14 cellular contexts compared by ENCODE assay signal in genomic region chr9:98596486-98596885, GRCh38.
DNase-seq lines count a peak whose midpoint lies in the region; ATAC-seq and TF ChIP-seq lines count a peak whose summit lies in the region.
"Had no signal": no experiment of that assay in that cellular context is flagged by ENCODE, and none has a peak within 500 bp of the region (broad histone marks: within the 10 kb centered on the region; RNA-seq: fewer than 3 reads in every experiment).

No MANE protein-coding gene starts in this region.

- no peak overlapping the region for H3K4me3 Mint-ChIP-seq in type B pancreatic cell
- H3K4me3 Mint-ChIP-seq: B cell; CD8-positive, alpha-beta T cell; GM23338 had no signal

- intact Hi-C loops in IMR-90 (cut with micrococcal nuclease) (no loop called here), dorsolateral prefrontal cortex (cut with DNase I) (no loop called here), spleen (cut with DNase I; ENCODE audit: low total_unique reads) (no loop called here)

- H3K56ac ChIP-seq in IMR-90 (ENCODE audit: extremely low read depth, insufficient read depth, low read length) = no peak overlapping the region

- H3K9ac ChIP-seq in IMR-90 (ENCODE audit: low read depth, low read length) = no peak overlapping the region
- H3K9ac ChIP-seq: BLaER1 treated with 17β-estradiol and CSF1 and Interleukin-3, amounts not matched to agents 10 nM and 100 nM had no signal

- no peak overlapping the region for H2BK20ac ChIP-seq in IMR-90 (ENCODE audit: low read depth, low read length)

- no peak overlapping the region for H2BK15ac ChIP-seq in IMR-90 (ENCODE audit: low read depth, low read length)

- CTCF ChIA-PET in IMR-90 (lab: Yijun Ruan, JAX) = no interaction called here

- no peak for DNase-seq in IMR-90
- DNase-seq in dorsolateral prefrontal cortex = no peak
- DNase-seq in spleen = peak; percentile 43
- no peak for DNase-seq in type B pancreatic cell (ENCODE audit: extremely low spot score, unreplicated experiment)
- DNase-seq: Calu3; CD8-positive, alpha-beta T cell; GDM1; HCEC 1CT had no signal

- no peak overlapping the region for H3K14ac ChIP-seq in IMR-90 (replicated peaks; ENCODE audit: low read depth, low read length)

- H3K9me1 ChIP-seq in IMR-90 (ENCODE audit: insufficient read depth, low read length) = peaks cover 12% of the 10 kb centered on the region; the same call in 1 of the 2 replicates

- no peak overlapping the region for H2AFZ ChIP-seq in IMR-90 (replicated peaks; ENCODE audit: low read length, poor library complexity)
- H2AFZ ChIP-seq: GM23338 had no signal

- no peaks in the 10 kb centered on the region for H4K20me1 ChIP-seq in IMR-90 (ENCODE audit: insufficient read depth, low read length)
- H4K20me1 ChIP-seq: BLaER1 treated with 17β-estradiol and CSF1 and Interleukin-3, amounts not matched to agents 10 nM and 100 nM had no signal

- no peak overlapping the region for H2BK120ac ChIP-seq in IMR-90 (ENCODE audit: low read depth, low read length)

- no peak overlapping the region for H3K27ac Mint-ChIP-seq in type B pancreatic cell
- H3K27ac Mint-ChIP-seq: B cell; CD8-positive, alpha-beta T cell; GM23338 had no signal

- TF ChIP-seq CTCF in IMR-90 (conservative IDR thresholded peaks at IDR 0.05; ENCODE audit: low read depth, low read length) = no peak
- no peak for TF ChIP-seq CTCF in dorsolateral prefrontal cortex (IDR thresholded peaks at IDR 0.05 in 54 of 56, conservative IDR thresholded peaks at IDR 0.05 in 2 of 56; ENCODE audit: low read depth in 1 of 56, partially characterized antibody in 56 of 56)
- no peak for TF ChIP-seq CTCF in spleen (IDR thresholded peaks at IDR 0.05 in 8 of 11, conservative IDR thresholded peaks at IDR 0.05 in 3 of 11)
- TF ChIP-seq CTCF in type B pancreatic cell (conservative IDR thresholded peaks at IDR 0.05) = no peak

- H2AK5ac ChIP-seq in IMR-90 (ENCODE audit: low read depth, low read length) = 0 out of 2 replicates have a peak overlapping the region, but pooled peaks have one; percentile 7

- H3K27me3 ChIP-seq in IMR-90 (ENCODE audit: control insufficient read depth, insufficient read depth, low read length) (no peaks in the 10 kb centered on the region), dorsolateral prefrontal cortex (no peaks in the 10 kb centered on the region), spleen (replicated peaks in 1 of 7) (peaks cover 0 to 11% (median 0%) of the 10 kb centered on the region in 7 donors)
- H3K27me3 ChIP-seq: BLaER1 treated with 17β-estradiol and CSF1 and Interleukin-3, amounts not matched to agents 10 nM and 100 nM had no signal

- no peak overlapping the region for H3K18ac ChIP-seq in IMR-90 (ENCODE audit: low read depth, low read length)

- H2AK9ac ChIP-seq in IMR-90 (replicated peaks; ENCODE audit: low read depth, low read length, poor library complexity) = no peak overlapping the region

- H3K36me3 ChIP-seq in IMR-90 (ENCODE audit: control insufficient read depth, insufficient read depth, low read length) (no peaks in the 10 kb centered on the region), spleen (no peaks in the 10 kb centered on the region)
- H3K36me3 ChIP-seq: BLaER1 treated with 17β-estradiol and CSF1 and Interleukin-3, amounts not matched to agents 10 nM and 100 nM had no signal

- H3K79me1 ChIP-seq in IMR-90 (ENCODE audit: low read depth in 1 of 2, low read length in 2 of 2) = peaks cover 7 to 51% of the 10 kb centered on the region in 2 experiments; a peak in 3 of 4 replicates

- H4K91ac ChIP-seq in IMR-90 (ENCODE audit: insufficient read depth, low read depth, low read length) = no peak overlapping the region

- no peak overlapping the region for H2BK5ac ChIP-seq in IMR-90 (ENCODE audit: low read depth, low read length, poor library complexity, severe bottlenecking)

- H3K23ac ChIP-seq in IMR-90 (ENCODE audit: low read depth, low read length) = no peak overlapping the region

- no peak for ATAC-seq in IMR-90 (ENCODE audit: low read depth)
- ATAC-seq in HG02870 (IDR thresholded peaks at IDR 0.05; ENCODE audit: unreplicated experiment) = no peak
- ATAC-seq in GM21576 (IDR thresholded peaks at IDR 0.05; ENCODE audit: unreplicated experiment) = no peak
- ATAC-seq: CD8-positive, alpha-beta T cell had no signal

- H3K9me3 ChIP-seq in IMR-90 (ENCODE audit: control insufficient read depth, insufficient read depth, low read length) (no peaks in the 10 kb centered on the region), spleen (no peaks in the 10 kb centered on the region)
- H3K9me3 ChIP-seq: BLaER1 treated with 17β-estradiol and CSF1 and Interleukin-3, amounts not matched to agents 10 nM and 100 nM had no signal

- H3K36me3 Mint-ChIP-seq in type B pancreatic cell = no peaks in the 10 kb centered on the region
- H3K36me3 Mint-ChIP-seq: CD8-positive, alpha-beta T cell had no signal

- 61% methylated on average over 5 of the region's 7 CpGs; no CpG with 5 or more reads in 1 of the 2 experiments for WGBS in IMR-90 (ENCODE audit: extremely low coverage in 2 of 2, insufficient read length in 1 of 2), 2 experiments
- 63 to 82% (median 72%) methylated on average over 6 to 7 of the region's 7 CpGs for WGBS in spleen, 5 donors

- POLR2A ChIA-PET in IMR-90 (lab: Charles Lee; ENCODE audit: unreplicated experiment) = no interaction called here

- H4K8ac ChIP-seq in IMR-90 (ENCODE audit: low read depth in 2 of 2, low read length in 2 of 2) = no peak overlapping the region

- in situ Hi-C loops in IMR-90 (cut with MboI; ENCODE audit: low sequenced_read_pairs) = no loop called here

- H3K27ac ChIP-seq in IMR-90 (ENCODE audit: insufficient read depth, low read length) (no peak overlapping the region), angular gyrus (ENCODE audit: low read depth, low read length) (peak overlapping the region; percentile 76), dorsolateral prefrontal cortex (peak overlapping the region in 54 of 59 donors; percentile 5 to 95 (median 70)), spleen (no peak overlapping the region)
- H3K27ac ChIP-seq: BLaER1 treated with 17β-estradiol and CSF1 and Interleukin-3, amounts not matched to agents 10 nM and 100 nM had no signal

- no peak overlapping the region for H3K4me3 ChIP-seq in IMR-90 (ENCODE audit: insufficient read depth, low read depth, low read length)
- no peak overlapping the region for H3K4me3 ChIP-seq in dorsolateral prefrontal cortex
- no peak overlapping the region for H3K4me3 ChIP-seq in spleen
- H3K4me3 ChIP-seq: BLaER1 treated with 17β-estradiol and CSF1 and Interleukin-3, amounts not matched to agents 10 nM and 100 nM; GM23338 had no signal

- H4K5ac ChIP-seq in IMR-90 (ENCODE audit: low read depth, low read length) = no peak overlapping the region

- no peaks in the 10 kb centered on the region for H3K9me3 Mint-ChIP-seq in type B pancreatic cell
- H3K9me3 Mint-ChIP-seq: CD8-positive, alpha-beta T cell; GM23338 had no signal

- BruUV-seq in IMR-90 (replicated peaks; lab: Mats Ljungman, UMichigan) = no TSS peak

- H3K4me1 ChIP-seq in IMR-90 (ENCODE audit: control insufficient read depth, insufficient read depth, low read length) = peaks cover 24% of the 10 kb centered on the region
- H3K4me1 ChIP-seq in spleen = no peaks in the 10 kb centered on the region
- H3K4me1 ChIP-seq: BLaER1 treated with 17β-estradiol and CSF1 and Interleukin-3, amounts not matched to agents 10 nM and 100 nM had no signal

- no peak for TF ChIP-seq POLR2A in IMR-90 (IDR thresholded peaks at IDR 0.05; ENCODE audit: low read depth, low read length)
- no peak for TF ChIP-seq POLR2A in spleen (IDR thresholded peaks at IDR 0.05)

- H3K4me2 ChIP-seq in IMR-90 (ENCODE audit: low read depth, low read length) = no peak overlapping the region
- H3K4me2 ChIP-seq: BLaER1 treated with 17β-estradiol and CSF1 and Interleukin-3, amounts not matched to agents 10 nM and 100 nM; GM23338 had no signal

- no peaks in the 10 kb centered on the region for H3K27me3 Mint-ChIP-seq in type B pancreatic cell

- peak overlapping the region; percentile 35; the same call in 1 of the 2 replicates for H3K4ac ChIP-seq in IMR-90 (ENCODE audit: low read depth, low read length)

- peaks cover 5% of the 10 kb centered on the region for H3K4me1 Mint-ChIP-seq in type B pancreatic cell (ENCODE audit: unreplicated experiment)
- H3K4me1 Mint-ChIP-seq: B cell had no signal

- dilution Hi-C loops in IMR-90 (cut with HindIII; ENCODE audit: low sequenced_read_pairs, unreplicated experiment) = no loop called here

- no peak for TF ChIP-seq RAD21 in IMR-90 (IDR thresholded peaks at IDR 0.05; ENCODE audit: low read length)

TF ChIP-seq in IMR-90, 13 proteins besides CTCF, POLR2A, EP300 and RAD21:
- TF ChIP-seq MXI1 (IDR thresholded peaks at IDR 0.05; ENCODE audit: borderline replicate concordance, low read depth, low read length) = no peak
- no peak for TF ChIP-seq CHD1 (IDR thresholded peaks at IDR 0.05; ENCODE audit: low read depth, low read length)

Comparison
In these comparisons a context has a peak if more than half of its experiments do, and no peak if none do; other contexts are left out.
1. H3K27ac ChIP-seq: peak in angular gyrus (single experiment) and dorsolateral prefrontal cortex (54 of 59); none in IMR-90 (single experiment) and spleen (0 of 8).